ENCODE assay signal across 1 cellular context in the genomic region with DNA sequence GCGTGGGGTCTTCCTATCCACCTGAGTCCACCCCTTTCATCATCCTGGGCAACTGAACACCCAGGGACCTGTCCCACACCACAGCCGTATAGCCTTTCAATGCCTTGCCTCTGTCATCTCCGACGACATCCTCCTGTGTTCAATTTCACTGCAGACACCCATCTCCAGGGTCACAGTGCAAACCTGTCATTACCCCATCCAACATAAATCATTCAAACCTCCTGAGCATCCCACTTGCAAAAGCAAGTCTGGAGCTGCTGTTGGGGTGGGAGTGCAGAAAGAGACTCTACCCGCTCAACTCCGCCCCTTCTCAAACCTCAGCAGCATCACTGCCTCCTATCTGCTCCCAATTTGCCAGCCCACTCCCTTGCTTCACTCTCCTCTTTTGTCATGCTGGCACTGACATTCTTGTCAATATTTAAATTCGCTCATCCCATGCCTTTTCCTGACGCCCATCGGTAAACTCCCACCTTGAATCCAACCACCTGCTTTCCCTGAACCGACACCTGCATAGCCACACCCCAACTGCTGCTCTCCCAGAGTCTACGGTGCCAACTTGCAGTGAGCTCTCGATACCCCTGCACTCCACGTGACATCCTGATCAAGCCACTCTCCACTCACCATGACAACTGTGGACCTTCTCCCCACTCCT.
TF ChIP-seq lines count a peak whose summit lies in the region.

No MANE protein-coding gene starts in this region.

TF ChIP-seq in WTC11, 78 proteins besides CTCF, POLR2A, EP300 and RAD21 (continued from another document):
- TF ChIP-seq ZNF512 (CRISPR knock-in tag; IDR thresholded peaks at IDR 0.05; ENCODE audit: borderline replicate concordance): no peak
- no peak for TF ChIP-seq NR2C2 (CRISPR knock-in tag; IDR thresholded peaks at IDR 0.05)
- no peak for TF ChIP-seq MXD4 (CRISPR knock-in tag; IDR thresholded peaks at IDR 0.05; ENCODE audit: borderline replicate concordance)
- no peak for TF ChIP-seq USF1 (CRISPR knock-in tag; IDR thresholded peaks at IDR 0.05)
- TF ChIP-seq ZNF396 (CRISPR knock-in tag; IDR thresholded peaks at IDR 0.05; ENCODE audit: borderline replicate concordance): no peak
- TF ChIP-seq ESRRA (CRISPR knock-in tag; IDR thresholded peaks at IDR 0.05; ENCODE audit: borderline replicate concordance): no peak
- TF ChIP-seq, protein P1, sequence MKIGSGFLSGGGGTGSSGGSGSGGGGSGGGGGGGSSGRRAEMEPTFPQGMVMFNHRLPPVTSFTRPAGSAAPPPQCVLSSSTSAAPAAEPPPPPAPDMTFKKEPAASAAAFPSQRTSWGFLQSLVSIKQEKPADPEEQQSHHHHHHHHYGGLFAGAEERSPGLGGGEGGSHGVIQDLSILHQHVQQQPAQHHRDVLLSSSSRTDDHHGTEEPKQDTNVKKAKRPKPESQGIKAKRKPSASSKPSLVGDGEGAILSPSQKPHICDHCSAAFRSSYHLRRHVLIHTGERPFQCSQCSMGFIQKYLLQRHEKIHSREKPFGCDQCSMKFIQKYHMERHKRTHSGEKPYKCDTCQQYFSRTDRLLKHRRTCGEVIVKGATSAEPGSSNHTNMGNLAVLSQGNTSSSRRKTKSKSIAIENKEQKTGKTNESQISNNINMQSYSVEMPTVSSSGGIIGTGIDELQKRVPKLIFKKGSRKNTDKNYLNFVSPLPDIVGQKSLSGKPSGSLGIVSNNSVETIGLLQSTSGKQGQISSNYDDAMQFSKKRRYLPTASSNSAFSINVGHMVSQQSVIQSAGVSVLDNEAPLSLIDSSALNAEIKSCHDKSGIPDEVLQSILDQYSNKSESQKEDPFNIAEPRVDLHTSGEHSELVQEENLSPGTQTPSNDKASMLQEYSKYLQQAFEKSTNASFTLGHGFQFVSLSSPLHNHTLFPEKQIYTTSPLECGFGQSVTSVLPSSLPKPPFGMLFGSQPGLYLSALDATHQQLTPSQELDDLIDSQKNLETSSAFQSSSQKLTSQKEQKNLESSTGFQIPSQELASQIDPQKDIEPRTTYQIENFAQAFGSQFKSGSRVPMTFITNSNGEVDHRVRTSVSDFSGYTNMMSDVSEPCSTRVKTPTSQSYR (CRISPR knock-in tag; IDR thresholded peaks at IDR 0.05): no peak
- TF ChIP-seq FOXP1 (CRISPR knock-in tag; IDR thresholded peaks at IDR 0.05; ENCODE audit: borderline replicate concordance): no peak
- TF ChIP-seq, protein P2, sequence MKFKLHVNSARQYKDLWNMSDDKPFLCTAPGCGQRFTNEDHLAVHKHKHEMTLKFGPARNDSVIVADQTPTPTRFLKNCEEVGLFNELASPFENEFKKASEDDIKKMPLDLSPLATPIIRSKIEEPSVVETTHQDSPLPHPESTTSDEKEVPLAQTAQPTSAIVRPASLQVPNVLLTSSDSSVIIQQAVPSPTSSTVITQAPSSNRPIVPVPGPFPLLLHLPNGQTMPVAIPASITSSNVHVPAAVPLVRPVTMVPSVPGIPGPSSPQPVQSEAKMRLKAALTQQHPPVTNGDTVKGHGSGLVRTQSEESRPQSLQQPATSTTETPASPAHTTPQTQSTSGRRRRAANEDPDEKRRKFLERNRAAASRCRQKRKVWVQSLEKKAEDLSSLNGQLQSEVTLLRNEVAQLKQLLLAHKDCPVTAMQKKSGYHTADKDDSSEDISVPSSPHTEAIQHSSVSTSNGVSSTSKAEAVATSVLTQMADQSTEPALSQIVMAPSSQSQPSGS (CRISPR knock-in tag; IDR thresholded peaks at IDR 0.05; ENCODE audit: borderline replicate concordance, low read depth): no peak
- no peak for TF ChIP-seq ZNF121 (CRISPR knock-in tag; IDR thresholded peaks at IDR 0.05)
